ENCODE assay signal across 12 cellular contexts in genomic region chr3:73558399-73559075, GRCh38.
DNase-seq lines count a peak whose midpoint lies in the region; ATAC-seq, FAIRE-seq and TF ChIP-seq lines count a peak whose summit lies in the region.
"Had no signal": no experiment of that assay in that cellular context is flagged by ENCODE, and none has a peak within 500 bp of the region (broad histone marks: within the 10 kb centered on the region; RNA-seq: fewer than 3 reads in every experiment).

No MANE protein-coding gene starts in this region.

- ATAC-seq in WTC11 (peak; percentile 58), pancreas (peak; percentile 63 to 84 (median 68)), GM19395 (IDR thresholded peaks at IDR 0.05; ENCODE audit: unreplicated experiment) (no peak)
- ATAC-seq: activated T-helper 17 cell treated with anti-CD3 and anti-CD28 coated beads, Interleukin-2, amount 50 U/mL, for 72 hours; T-cell had no signal

- H3K36me3 Mint-ChIP-seq in WTC11, result no peaks in the 10 kb centered on the region
- H3K36me3 Mint-ChIP-seq: T-cell had no signal

- POLR2A ChIA-PET in WTC11 (lab: Charles Lee), result no interaction called here
- POLR2A ChIA-PET in A673 (lab: Charles Lee; ENCODE audit: low non-redundant PET), result no interaction called here

- H3K4me1 ChIP-seq in pancreas (peaks cover 2 to 21% (median 14%) of the 10 kb centered on the region in 3 donors), A673 (ENCODE audit: insufficient read depth, low read length, poor library complexity, severe bottlenecking) (no peaks in the 10 kb centered on the region)

- H3K27me3 ChIP-seq in pancreas (no peaks in the 10 kb centered on the region), A673 (replicated peaks; ENCODE audit: insufficient read depth, low read depth, low read length, poor library complexity) (no peaks in the 10 kb centered on the region)

- no peak overlapping the region for H3K27ac ChIP-seq in pancreas
- H3K27ac ChIP-seq in A673 (ENCODE audit: low read depth, low read length, poor library complexity, severe bottlenecking), result no peak overlapping the region

- peaks cover 39% of the 10 kb centered on the region for H3K4me1 Mint-ChIP-seq in WTC11
- H3K4me1 Mint-ChIP-seq: activated T-helper 17 cell treated with anti-CD3 and anti-CD28 coated beads, Interleukin-2, amount 50 U/mL, for 72 hours; T-cell had no signal

- H3K36me3 ChIP-seq in pancreas, result no peaks in the 10 kb centered on the region
- no peaks in the 10 kb centered on the region for H3K36me3 ChIP-seq in A673 (ENCODE audit: insufficient read depth, low read length, poor library complexity, severe bottlenecking)

- DNase-seq in EL (peak; percentile 34), WTC11 (ENCODE audit: low spot score) (no peak), fibroblast of the aortic adventitia (ENCODE audit: low read depth) (peak; percentile 43), pancreas (no peak), NCI-H2107 (lab: John Stamatoyannopoulos, UW) (no peak), A673 (ENCODE audit: low spot score) (no peak), NCI-H1092 (lab: John Stamatoyannopoulos, UW) (no peak)
- DNase-seq: activated CD4-positive, alpha-beta T cell treated with anti-CD3 and anti-CD28 coated beads, Interleukin-2, amount 50 U/mL, for 1 hour; NCI-H1417 treated with DMSO at 0.1 percent for 48 hours; T-cell had no signal

- WGBS in pancreas, 2 donors, result 46 to 65% methylated on average over 7 of the region's 7 CpGs

- peaks cover 76% of the 10 kb centered on the region for H3K27me3 Mint-ChIP-seq in WTC11 (ENCODE audit: low read depth)
- H3K27me3 Mint-ChIP-seq: activated T-helper 17 cell treated with anti-CD3 and anti-CD28 coated beads, Interleukin-2, amount 50 U/mL, for 72 hours; T-cell had no signal

- H3K27ac Mint-ChIP-seq in WTC11, result no peak overlapping the region
- H3K27ac Mint-ChIP-seq: activated T-helper 17 cell treated with anti-CD3 and anti-CD28 coated beads, Interleukin-2, amount 50 U/mL, for 72 hours; T-cell had no signal

- no peaks in the 10 kb centered on the region for H3K9me3 ChIP-seq in pancreas
- H3K9me3 ChIP-seq in A673 (ENCODE audit: low read depth, low read length, poor library complexity, severe bottlenecking), result no peaks in the 10 kb centered on the region

- intact Hi-C loops in pancreas (cut with DNase I) (no loop called here), A673 (cut with micrococcal nuclease; ENCODE audit: unreplicated experiment) (no loop called here)

- no TSS peak for BruUV-seq in A673 (replicated peaks; lab: Mats Ljungman, UMichigan)

- CTCF ChIA-PET in WTC11 (lab: Charles Lee) (interaction anchor here (0.8 to 1.3 kb wide), 2 partner anchors 50 to 414 kb away, joined by 3 to 7 read pairs; no protein-coding TSS in a partner anchor), A673 (lab: Charles Lee) (no interaction called here)

- TF ChIP-seq CTCF in WTC11 (IDR thresholded peaks at IDR 0.05) (no peak), fibroblast of the aortic adventitia (IDR thresholded peaks at IDR 0.05; ENCODE audit: insufficient read depth, low read length) (no peak), pancreas (IDR thresholded peaks at IDR 0.05) (no peak), A673 (conservative IDR thresholded peaks at IDR 0.05; ENCODE audit: low read depth, low read length) (no peak)

- FAIRE-seq in pancreas (lab: Jason Lieb, UNC), result no peak

- H3K9me3 Mint-ChIP-seq in WTC11, result no peaks in the 10 kb centered on the region
- H3K9me3 Mint-ChIP-seq: activated T-helper 17 cell treated with anti-CD3 and anti-CD28 coated beads, Interleukin-2, amount 50 U/mL, for 72 hours; T-cell had no signal

- H3K4me3 ChIP-seq in fibroblast of the aortic adventitia (ENCODE audit: low read depth, low read length) (no peak overlapping the region), pancreas (no peak overlapping the region), A673 (ENCODE audit: low read depth, low read length, poor library complexity, severe bottlenecking) (no peak overlapping the region)

- H3K4me3 Mint-ChIP-seq in WTC11, result no peak overlapping the region
- H3K4me3 Mint-ChIP-seq: activated T-helper 17 cell treated with anti-CD3 and anti-CD28 coated beads, Interleukin-2, amount 50 U/mL, for 72 hours; T-cell had no signal

TF ChIP-seq in WTC11, 78 proteins besides CTCF, POLR2A, EP300 and RAD21:
- TF ChIP-seq SOX15 (CRISPR knock-in tag; IDR thresholded peaks at IDR 0.05), result no peak
- no peak for TF ChIP-seq NFYB (CRISPR knock-in tag; conservative IDR thresholded peaks at IDR 0.05; ENCODE audit: low read depth)
- TF ChIP-seq RELA (CRISPR knock-in tag; IDR thresholded peaks at IDR 0.05; ENCODE audit: borderline replicate concordance), result no peak
- no peak for TF ChIP-seq ZNF317 (CRISPR knock-in tag; IDR thresholded peaks at IDR 0.05; ENCODE audit: borderline replicate concordance, low read depth)
- no peak for TF ChIP-seq CBFB (CRISPR knock-in tag; IDR thresholded peaks at IDR 0.05; ENCODE audit: low read depth)
- TF ChIP-seq ZNF138 (CRISPR knock-in tag; conservative IDR thresholded peaks at IDR 0.05), result no peak
- no peak for TF ChIP-seq ZBTB43 (CRISPR knock-in tag; IDR thresholded peaks at IDR 0.05)
- TF ChIP-seq EMX1 (CRISPR knock-in tag; IDR thresholded peaks at IDR 0.05), result no peak
- no peak for TF ChIP-seq PRDM15 (CRISPR knock-in tag; IDR thresholded peaks at IDR 0.05)
- no peak for TF ChIP-seq ERG (CRISPR knock-in tag; IDR thresholded peaks at IDR 0.05)
- TF ChIP-seq E2F5 (CRISPR knock-in tag; IDR thresholded peaks at IDR 0.05), result no peak

Comparison
In these comparisons a context has a peak if more than half of its experiments do, and no peak if none do; other contexts are left out.
1. DNase-seq: peak in EL (single experiment) and fibroblast of the aortic adventitia (single experiment); none in WTC11 (single experiment), pancreas (0 of 6), NCI-H2107 (single experiment), A673 (single experiment) and NCI-H1092 (single experiment).